20 cellular contexts compared by ENCODE assay signal in genomic region chr4:8025668-8026067, GRCh38.
DNase-seq lines count a peak whose midpoint lies in the region; ATAC-seq, FAIRE-seq and TF ChIP-seq lines count a peak whose summit lies in the region.
"Had no signal": no experiment of that assay in that cellular context is flagged by ENCODE, and none has a peak within 500 bp of the region (broad histone marks: within the 10 kb centered on the region; RNA-seq: fewer than 3 reads in every experiment).

No MANE protein-coding gene starts in this region.

- TF ChIP-seq EP300 in HepG2 (IDR thresholded peaks at IDR 0.05; ENCODE audit: low read depth in 2 of 2, low read length in 2 of 2) = no peak
- no peak for TF ChIP-seq EP300 in HepG2 (CRISPR knock-in tag; IDR thresholded peaks at IDR 0.05; ENCODE audit: borderline replicate concordance)

- no peak for FAIRE-seq in HepG2 (lab: Jason Lieb, UNC)
- FAIRE-seq: A204.1, K562 had no signal

- H3K27me3 ChIP-seq in dorsolateral prefrontal cortex (no peaks in the 10 kb centered on the region), psoas muscle (ENCODE audit: insufficient read depth in 3 of 3, low read length in 2 of 3) (no peaks in the 10 kb centered on the region), HepG2 (ENCODE audit: control insufficient read depth in 1 of 2, insufficient read depth in 2 of 2, low read length in 2 of 2) (peaks cover 2 to 76% of the 10 kb centered on the region in 2 experiments)

- H3K4me1 ChIP-seq in psoas muscle = peaks cover 9% of the 10 kb centered on the region
- peaks cover 15% of the 10 kb centered on the region for H3K4me1 ChIP-seq in HepG2 (ENCODE audit: insufficient read depth, low read length)
- H3K4me1 ChIP-seq: HAP-1 had no signal

- no peak for TF ChIP-seq RAD21 in HepG2 (CRISPR knock-in tag; IDR thresholded peaks at IDR 0.05)

- no peak overlapping the region for H3K4me3 ChIP-seq in dorsolateral prefrontal cortex
- no peak overlapping the region for H3K4me3 ChIP-seq in psoas muscle
- H3K4me3 ChIP-seq in HepG2 (replicated peaks in 1 of 3; ENCODE audit: insufficient read depth in 1 of 3, low read depth in 2 of 3, low read length in 3 of 3) = no peak overlapping the region
- H3K4me3 ChIP-seq: HAP-1, K562, SJSA1 had no signal

- in situ Hi-C loops in HepG2 (cut with HindIII; ENCODE audit: extremely low pct_ligation_motif_present, low pct_unique_long_range_greater_than_20kb) = no loop called here

- H4K20me1 ChIP-seq in HepG2 (ENCODE audit: insufficient read depth, low read length) = no peaks in the 10 kb centered on the region

- no peaks in the 10 kb centered on the region for H3K79me2 ChIP-seq in HepG2 (ENCODE audit: insufficient read depth, low read length)

- TF ChIP-seq CTCF in dorsolateral prefrontal cortex (IDR thresholded peaks at IDR 0.05 in 54 of 56, conservative IDR thresholded peaks at IDR 0.05 in 2 of 56; ENCODE audit: low read depth in 1 of 56, partially characterized antibody in 56 of 56) = no peak
- TF ChIP-seq CTCF in psoas muscle (IDR thresholded peaks at IDR 0.05) = no peak
- TF ChIP-seq CTCF in HepG2 (CRISPR knock-in tag; IDR thresholded peaks at IDR 0.05) = no peak

- peak in 3 of 4 donors; percentile 9 to 23 (median 19) for ATAC-seq in psoas muscle
- ATAC-seq in HepG2 = no peak
- ATAC-seq: K562, Panc1, Right ventricle myocardium inferior had no signal

- H2AFZ ChIP-seq in HepG2 (ENCODE audit: low read length) = no peak overlapping the region

- H3K36me3 ChIP-seq in psoas muscle (ENCODE audit: insufficient read depth in 1 of 2, low read depth in 1 of 2) (peaks cover 2 to 97% of the 10 kb centered on the region in 2 donors), HepG2 (replicated peaks in 1 of 2; ENCODE audit: control insufficient read depth in 1 of 2, insufficient read depth in 2 of 2, low read length in 2 of 2) (no peaks in the 10 kb centered on the region)
- H3K36me3 ChIP-seq: HAP-1, SJSA1 had no signal

- H3K27ac ChIP-seq in dorsolateral prefrontal cortex (peak overlapping the region in 31 of 59 donors; percentile 9 to 82 (median 44)), psoas muscle (no peak overlapping the region), HepG2 (ENCODE audit: extremely low read length, insufficient read depth, low read length) (no peak overlapping the region)
- H3K27ac ChIP-seq: SJSA1 had no signal

- no peak overlapping the region for H3K9ac ChIP-seq in HepG2 (ENCODE audit: insufficient read depth, low read depth, low read length)

- peak; percentile 54 for DNase-seq in Daoy (ENCODE audit: low read depth)
- DNase-seq in M059J (ENCODE audit: low read depth) = peak; percentile 40
- DNase-seq in dorsolateral prefrontal cortex = peak in 1 of 10 donors; percentile 65
- DNase-seq in psoas muscle = no peak
- no peak for DNase-seq in kidney tubule cell (ENCODE audit: low spot score)
- no peak for DNase-seq in activated effector memory CD4-positive, alpha-beta T cell treated with Interleukin-2 at 50 U/mL for 16 hours
- DNase-seq in HepG2 (ENCODE audit: low spot score) = no peak
- DNase-seq: DMS53, NCI-H1092 treated with DMSO at 0.1 percent for 48 hours, NCI-H146, NCI-H2029, NCI-H345, NCI-H524, NCI-H82 had no signal

- no peak for TF ChIP-seq POLR2A in HepG2 (IDR thresholded peaks at IDR 0.05; ENCODE audit: insufficient read depth in 1 of 2, low read depth in 2 of 2, low read length in 2 of 2)

- POLR2A ChIA-PET in HepG2 (lab: Yijun Ruan, JAX) = no interaction called here

- CTCF ChIA-PET in HepG2 (lab: Yijun Ruan, JAX; ENCODE audit: low intra/inter-chr PET ratio, low total read pairs) = no interaction called here

- WGBS in psoas muscle, 3 donors = 91 to 93% (median 92%) methylated on average over 6 to 9 of the region's 9 CpGs
- 7% methylated on average over 3 of the region's 9 CpGs for WGBS in HepG2 (ENCODE audit: low lambda C conversion rate)

- H3K9me3 ChIP-seq in psoas muscle (no peaks in the 10 kb centered on the region), HepG2 (ENCODE audit: low read length) (no peaks in the 10 kb centered on the region)
- H3K9me3 ChIP-seq: HAP-1, SJSA1 had no signal

- intact Hi-C loops in dorsolateral prefrontal cortex (cut with DNase I) (loop anchor here in 1 of 2 donors (10.0 kb wide), 1 partner anchor 129 kb away; the partner anchor contains the start of gene ABLIM2), psoas muscle (cut with DNase I) (no loop called here), HepG2 (cut with micrococcal nuclease; ENCODE audit: unreplicated experiment) (no loop called here)

- no peak overlapping the region for H3K4me2 ChIP-seq in HepG2 (ENCODE audit: low read depth, low read length)

- BruUV-seq in HepG2 (replicated peaks; lab: Mats Ljungman, UMichigan) = no TSS peak

TF ChIP-seq in HepG2, 621 proteins besides CTCF, POLR2A, EP300 and RAD21 (continues in another document):
- TF ChIP-seq PRMT3 (CRISPR knock-in tag; IDR thresholded peaks at IDR 0.05; ENCODE audit: borderline replicate concordance, low read depth) (no peak), ZMYM3 (CRISPR knock-in tag; IDR thresholded peaks at IDR 0.05) (no peak), CEBPB (IDR thresholded peaks at IDR 0.05; ENCODE audit: borderline replicate concordance, low read depth, low read length) (no peak), POGK (CRISPR knock-in tag; conservative IDR thresholded peaks at IDR 0.05) (no peak), ZNF138 (CRISPR knock-in tag; IDR thresholded peaks at IDR 0.05; ENCODE audit: low read depth) (no peak), GFI1 (CRISPR knock-in tag; IDR thresholded peaks at IDR 0.05; ENCODE audit: borderline replicate concordance) (no peak), GPN1 (CRISPR knock-in tag; IDR thresholded peaks at IDR 0.05; ENCODE audit: borderline replicate concordance) (no peak), PBX2 (CRISPR knock-in tag; IDR thresholded peaks at IDR 0.05) (no peak), ZNF460 (CRISPR knock-in tag; IDR thresholded peaks at IDR 0.05; ENCODE audit: borderline replicate concordance) (no peak), SOX5 (CRISPR knock-in tag; IDR thresholded peaks at IDR 0.05; ENCODE audit: borderline replicate concordance) (no peak), ZSCAN20 (CRISPR knock-in tag; IDR thresholded peaks at IDR 0.05; ENCODE audit: borderline replicate concordance) (no peak)

Comparison
In these comparisons a context has a peak if more than half of its experiments do, and no peak if none do; other contexts are left out.
1. DNase-seq: peak in Daoy (single experiment) and M059J (single experiment); none in psoas muscle (0 of 2), kidney tubule cell (single experiment), activated effector memory CD4-positive, alpha-beta T cell treated with Interleukin-2 at 50 U/mL for 16 hours (single experiment) and HepG2 (single experiment).
2. H3K27ac ChIP-seq: peak in dorsolateral prefrontal cortex (31 of 59); none in psoas muscle (single experiment) and HepG2 (single experiment).